ENCODE assay signal across 14 cellular contexts in genomic region chr17:59027750-59028149, GRCh38.
DNase-seq lines count a peak whose midpoint lies in the region; ATAC-seq and TF ChIP-seq lines count a peak whose summit lies in the region.
"Had no signal": no experiment of that assay in that cellular context is flagged by ENCODE, and none has a peak within 500 bp of the region (broad histone marks: within the 10 kb centered on the region; RNA-seq: fewer than 3 reads in every experiment).

No MANE protein-coding gene starts in this region.

- no peak for TF ChIP-seq CTCF in MM.1S (IDR thresholded peaks at IDR 0.05; ENCODE audit: low read length)
- no peak for TF ChIP-seq CTCF in gastrocnemius medialis (IDR thresholded peaks at IDR 0.05 in 4 of 5, conservative IDR thresholded peaks at IDR 0.05 in 1 of 5)

- H3K9me3 ChIP-seq in MM.1S (replicated peaks; ENCODE audit: insufficient read depth, low read length): no peaks in the 10 kb centered on the region
- no peaks in the 10 kb centered on the region for H3K9me3 ChIP-seq in gastrocnemius medialis
- H3K9me3 ChIP-seq: ascending aorta, testis had no signal

- H3K27ac ChIP-seq in MM.1S (ENCODE audit: low read length) (peak overlapping the region; percentile 11; the same call in 1 of the 2 replicates), gastrocnemius medialis (peak overlapping the region; percentile 49 to 74 (median 67))
- H3K27ac ChIP-seq: ascending aorta, testis, WERI-Rb-1 had no signal

- H3K36me3 Mint-ChIP-seq in activated T-cell treated with anti-CD3 and anti-CD28 coated beads, Interleukin-2, amount 50 U/mL, for 72 hours (ENCODE audit: insufficient read depth in 2 of 2): peaks cover 0 to 5% of the 10 kb centered on the region in 2 donors
- H3K36me3 Mint-ChIP-seq in activated T-cell treated with anti-CD3 and anti-CD28 coated beads, Interleukin-2, amount 50 U/mL, for 4 hours (ENCODE audit: insufficient read depth): peaks cover 18% of the 10 kb centered on the region
- peaks cover 11% of the 10 kb centered on the region for H3K36me3 Mint-ChIP-seq in dendritic cell treated with granulocyte-macrophage colony-stimulating factor and Interleukin-4, amounts not matched to agents 40 ng/mL and 50 ng/mL, for 4 days (ENCODE audit: low read depth)

- H3K4me1 ChIP-seq in MM.1S (ENCODE audit: low read length) (peaks cover 17% of the 10 kb centered on the region), gastrocnemius medialis (peaks cover 18 to 23% of the 10 kb centered on the region in 2 donors)
- H3K4me1 ChIP-seq: ascending aorta, testis had no signal

- H2AFZ ChIP-seq in MM.1S (ENCODE audit: low read length): no peak overlapping the region

- peak overlapping the region; percentile 57 for H3K4me2 ChIP-seq in MM.1S (ENCODE audit: low read depth, low read length)

- in situ Hi-C loops in gastrocnemius medialis (cut with MboI; ENCODE audit: low sequenced_read_pairs in 4 of 4): no loop called here

- H3K36me3 ChIP-seq in MM.1S (replicated peaks; ENCODE audit: insufficient read depth, low read length) (no peaks in the 10 kb centered on the region), gastrocnemius medialis (peaks cover 0 to 4% of the 10 kb centered on the region in 2 donors)

- no peaks in the 10 kb centered on the region for H3K9me3 Mint-ChIP-seq in activated T-cell treated with anti-CD3 and anti-CD28 coated beads, Interleukin-2, amount 50 U/mL, for 72 hours
- no peaks in the 10 kb centered on the region for H3K9me3 Mint-ChIP-seq in activated T-cell treated with anti-CD3 and anti-CD28 coated beads, Interleukin-2, amount 50 U/mL, for 4 hours
- no peaks in the 10 kb centered on the region for H3K9me3 Mint-ChIP-seq in dendritic cell treated with granulocyte-macrophage colony-stimulating factor and Interleukin-4, amounts not matched to agents 40 ng/mL and 50 ng/mL, for 4 days

- H3K4me3 ChIP-seq in MM.1S (ENCODE audit: low read length) (no peak overlapping the region), gastrocnemius medialis (peak overlapping the region in 1 of 4 donors; percentile 20)
- H3K4me3 ChIP-seq: ascending aorta, testis had no signal

- H3K27me3 Mint-ChIP-seq in activated T-cell treated with anti-CD3 and anti-CD28 coated beads, Interleukin-2, amount 50 U/mL, for 72 hours (ENCODE audit: low read depth): no peaks in the 10 kb centered on the region
- H3K27me3 Mint-ChIP-seq in activated T-cell treated with anti-CD3 and anti-CD28 coated beads, Interleukin-2, amount 50 U/mL, for 4 hours (ENCODE audit: low read depth): no peaks in the 10 kb centered on the region
- no peaks in the 10 kb centered on the region for H3K27me3 Mint-ChIP-seq in dendritic cell treated with granulocyte-macrophage colony-stimulating factor and Interleukin-4, amounts not matched to agents 40 ng/mL and 50 ng/mL, for 4 days

- no peak for TF ChIP-seq POLR2A in gastrocnemius medialis (IDR thresholded peaks at IDR 0.05)

- H3K27me3 ChIP-seq in MM.1S (replicated peaks; ENCODE audit: insufficient read depth, low read length) (no peaks in the 10 kb centered on the region), gastrocnemius medialis (no peaks in the 10 kb centered on the region)
- H3K27me3 ChIP-seq: ascending aorta, testis had no signal

- H4K20me1 ChIP-seq in MM.1S (ENCODE audit: insufficient read depth, low read length): no peaks in the 10 kb centered on the region; the same call in 1 of the 2 replicates

- H3K27ac Mint-ChIP-seq in activated T-cell treated with anti-CD3 and anti-CD28 coated beads, Interleukin-2, amount 50 U/mL, for 72 hours: peak overlapping the region; percentile 38
- peak overlapping the region; percentile 7 for H3K27ac Mint-ChIP-seq in dendritic cell treated with granulocyte-macrophage colony-stimulating factor and Interleukin-4, amounts not matched to agents 40 ng/mL and 50 ng/mL, for 4 days

- no peak overlapping the region; the same call in 1 of the 2 replicates for H3K9ac ChIP-seq in MM.1S (ENCODE audit: low read length)

- no peaks in the 10 kb centered on the region for H3K79me2 ChIP-seq in MM.1S (ENCODE audit: low read length)

- H3K4me3 Mint-ChIP-seq in activated T-cell treated with anti-CD3 and anti-CD28 coated beads, Interleukin-2, amount 50 U/mL, for 72 hours: no peak overlapping the region
- H3K4me3 Mint-ChIP-seq in activated T-cell treated with anti-CD3 and anti-CD28 coated beads, Interleukin-2, amount 50 U/mL, for 4 hours: no peak overlapping the region
- H3K4me3 Mint-ChIP-seq in dendritic cell treated with granulocyte-macrophage colony-stimulating factor and Interleukin-4, amounts not matched to agents 40 ng/mL and 50 ng/mL, for 4 days: peak overlapping the region; percentile 1

- H3K9me2 ChIP-seq in MM.1S (replicated peaks; ENCODE audit: insufficient read depth, low read length): no peaks in the 10 kb centered on the region

- H3K4me1 Mint-ChIP-seq in activated T-cell treated with anti-CD3 and anti-CD28 coated beads, Interleukin-2, amount 50 U/mL, for 72 hours (ENCODE audit: low read depth): no peaks in the 10 kb centered on the region
- peaks cover 6% of the 10 kb centered on the region for H3K4me1 Mint-ChIP-seq in activated T-cell treated with anti-CD3 and anti-CD28 coated beads, Interleukin-2, amount 50 U/mL, for 4 hours (ENCODE audit: low read depth)
- H3K4me1 Mint-ChIP-seq in dendritic cell treated with granulocyte-macrophage colony-stimulating factor and Interleukin-4, amounts not matched to agents 40 ng/mL and 50 ng/mL, for 4 days (ENCODE audit: low read depth): peaks cover 26% of the 10 kb centered on the region

- no peak for DNase-seq in activated T-cell treated with anti-CD3 and anti-CD28 coated beads, Interleukin-2, amount 50 U/mL, for 72 hours
- DNase-seq in activated T-cell treated with anti-CD3 and anti-CD28 coated beads, Interleukin-2, amount 50 U/mL, for 4 hours: no peak
- DNase-seq in MM.1S (peak; percentile 26), gastrocnemius medialis (no peak), ureter (ENCODE audit: low spot score) (no peak), DMS153 (lab: John Stamatoyannopoulos, UW) (no peak), RKO (ENCODE audit: low spot score) (no peak)
- DNase-seq: DMS79; NCI-H1092 treated with DMSO at 0.1 percent for 48 hours; stimulated activated CD4-positive, alpha-beta T cell treated with anti-CD3 and anti-CD28 coated beads, Interleukin-15, amount 100 ng/mL, for 24 hours; testis; WERI-Rb-1 had no signal

- ATAC-seq in activated T-cell treated with anti-CD3 and anti-CD28 coated beads, Interleukin-2, amount 50 U/mL, for 72 hours (replicated peaks in 1 of 2): no peak
- no peak for ATAC-seq in activated T-cell treated with anti-CD3 and anti-CD28 coated beads, Interleukin-2, amount 50 U/mL, for 4 hours
- peak; percentile 78 to 81 for ATAC-seq in gastrocnemius medialis

- peaks cover 11% of the 10 kb centered on the region for H3F3A ChIP-seq in MM.1S (ENCODE audit: insufficient read depth, low read length)

- intact Hi-C loops in dendritic cell treated with granulocyte-macrophage colony-stimulating factor and Interleukin-4, amounts not matched to agents 40 ng/mL and 50 ng/mL, for 4 days (cut with micrococcal nuclease): no loop called here
- intact Hi-C loops in gastrocnemius medialis (cut with DNase I; ENCODE audit: low total_unique reads): no loop called here

Comparison
In these comparisons a context has a peak if more than half of its experiments do, and no peak if none do; other contexts are left out.
1. ATAC-seq: peak in gastrocnemius medialis (2 of 2); none in activated T-cell treated with anti-CD3 and anti-CD28 coated beads, Interleukin-2, amount 50 U/mL, for 72 hours (0 of 2) and activated T-cell treated with anti-CD3 and anti-CD28 coated beads, Interleukin-2, amount 50 U/mL, for 4 hours (0 of 2).